25 cellular contexts compared by ENCODE assay signal in the genomic region with DNA sequence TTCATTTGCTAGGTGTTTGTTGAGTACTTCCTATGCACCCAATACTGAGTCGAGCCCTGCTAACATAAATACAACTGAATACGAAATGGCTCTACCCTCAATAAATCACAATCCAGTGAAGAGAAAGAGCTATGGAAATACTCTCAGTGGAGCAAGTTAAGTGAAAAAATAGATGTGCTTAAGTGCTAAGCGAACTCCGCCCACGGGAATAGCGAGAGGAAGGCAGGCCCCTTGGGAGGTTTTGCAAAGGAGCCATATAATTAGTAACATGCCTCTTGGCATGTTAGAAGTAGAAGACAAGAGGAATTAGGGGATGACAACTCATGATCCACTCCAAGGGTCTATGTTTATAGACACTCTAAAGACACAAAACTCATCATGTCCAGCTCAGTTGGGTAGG. TPM values are rescaled to one million over a fixed set of nuclear protein-coding genes. Genes with fewer than 3 reads are reported as not detected.
DNase-seq lines count a peak whose midpoint lies in the region; ATAC-seq and TF ChIP-seq lines count a peak whose summit lies in the region.
"Had no signal": no experiment of that assay in that cellular context is flagged by ENCODE, and none has a peak within 500 bp of the region (broad histone marks: within the 10 kb centered on the region; RNA-seq: fewer than 3 reads in every experiment).

No MANE protein-coding gene starts in this region.

- H3K27me3 ChIP-seq in BLaER1 treated with 17β-estradiol and CSF1 and Interleukin-3, amounts not matched to agents 10 nM and 100 nM, result no peaks in the 10 kb centered on the region
- no peaks in the 10 kb centered on the region for H3K27me3 ChIP-seq in parathyroid adenoma (ENCODE audit: control insufficient read depth, insufficient read depth, low read length)
- H3K27me3 ChIP-seq in suprapubic skin, result no peaks in the 10 kb centered on the region
- H3K27me3 ChIP-seq: ascending aorta, right atrium auricular region, upper lobe of left lung had no signal

- no peaks in the 10 kb centered on the region for H3K36me3 Mint-ChIP-seq in glutamatergic neuron (ENCODE audit: unreplicated experiment)
- H3K36me3 Mint-ChIP-seq in T-helper 2 cell treated with Interferon-gamma antibody and Interleukin-4, amounts not matched to agents 5 μg/mL and 100 μg/mL, for 36 hours (ENCODE audit: low read depth), result no peaks in the 10 kb centered on the region
- H3K36me3 Mint-ChIP-seq: activated CD8-positive, alpha-beta memory T cell treated with anti-CD3 and anti-CD28 coated beads, Interleukin-2, amount 10 ng/mL, durations not matched to agents 7 days and 5 days; activated naive CD4-positive, alpha-beta T cell treated with anti-CD3 and anti-CD28 coated beads, Interleukin-2, amount 50 U/mL, for 24 hours; memory B cell; T-cell had no signal

- H3K4me1 ChIP-seq in BLaER1 treated with 17β-estradiol and CSF1 and Interleukin-3, amounts not matched to agents 10 nM and 100 nM, result peaks cover 34 to 56% (median 50%) of the 10 kb centered on the region in 10 experiments
- H3K4me1 ChIP-seq in parathyroid adenoma (peaks cover 21% of the 10 kb centered on the region), suprapubic skin (peaks cover 5% of the 10 kb centered on the region)
- H3K4me1 ChIP-seq: ascending aorta, right atrium auricular region, upper lobe of left lung had no signal

- H3K9me3 ChIP-seq in BLaER1 treated with 17β-estradiol and CSF1 and Interleukin-3, amounts not matched to agents 10 nM and 100 nM (replicated peaks in 1 of 11), result no peaks in the 10 kb centered on the region
- no peaks in the 10 kb centered on the region for H3K9me3 ChIP-seq in parathyroid adenoma (ENCODE audit: control insufficient read depth, low read length)
- no peaks in the 10 kb centered on the region for H3K9me3 ChIP-seq in suprapubic skin
- H3K9me3 ChIP-seq: ascending aorta, right atrium auricular region, upper lobe of left lung had no signal

- peaks cover 2% of the 10 kb centered on the region for H3K9me3 Mint-ChIP-seq in glutamatergic neuron (ENCODE audit: unreplicated experiment)
- no peaks in the 10 kb centered on the region for H3K9me3 Mint-ChIP-seq in T-helper 2 cell treated with Interferon-gamma antibody and Interleukin-4, amounts not matched to agents 5 μg/mL and 100 μg/mL, for 36 hours
- H3K9me3 Mint-ChIP-seq: activated CD4-positive, alpha-beta T cell treated with anti-CD3 and anti-CD28 coated beads, Interleukin-2, amount 10 ng/mL, durations not matched to agents 24 days and 14 days; activated naive CD4-positive, alpha-beta T cell treated with anti-CD3 and anti-CD28 coated beads, Interleukin-2, amount 50 U/mL, for 24 hours; CD4-positive, alpha-beta T cell; central memory CD8-positive, alpha-beta T cell; HFFc6; memory B cell; T-cell had no signal

- H3K9ac ChIP-seq in BLaER1 treated with 17β-estradiol and CSF1 and Interleukin-3, amounts not matched to agents 10 nM and 100 nM, result peak overlapping the region in 3 of 11 experiments; percentile 23 to 25 (median 23); a peak in 2 of 22 replicates
- no peak overlapping the region for H3K9ac ChIP-seq in parathyroid adenoma

- TF ChIP-seq EP300 in suprapubic skin (IDR thresholded peaks at IDR 0.05), result no peak

- H3K4me2 ChIP-seq in BLaER1 treated with 17β-estradiol and CSF1 and Interleukin-3, amounts not matched to agents 10 nM and 100 nM, result peak overlapping the region; percentile 74 to 95 (median 82)
- no peak overlapping the region for H3K4me2 ChIP-seq in parathyroid adenoma (ENCODE audit: low read length)

- DNase-seq in NCI-H69 (lab: John Stamatoyannopoulos, UW), result peak; percentile 24
- DNase-seq in glutamatergic neuron, result peak; percentile 33
- no peak for DNase-seq in coronary artery (ENCODE audit: low spot score)
- DNase-seq in T-helper 2 cell treated with Interferon-gamma antibody and Interleukin-4, amounts not matched to agents 5 μg/mL and 100 μg/mL, for 36 hours (ENCODE audit: low spot score), result no peak
- DNase-seq in suprapubic skin (ENCODE audit: low spot score in 2 of 2), result no peak
- DNase-seq: activated CD4-positive, alpha-beta T cell treated with anti-CD3 and anti-CD28 coated beads, Interleukin-2, amount 10 ng/mL, durations not matched to agents 24 days and 14 days; activated CD8-positive, alpha-beta memory T cell treated with anti-CD3 and anti-CD28 coated beads, Interleukin-2, amount 10 ng/mL, durations not matched to agents 7 days and 5 days; CD4-positive, alpha-beta T cell; effector CD4-positive, alpha-beta T cell; erythroblast; HFFc6; KBM-7; NCI-H226; occipital lobe; SIG-M5; T-cell; upper lobe of left lung had no signal

- H4K20me1 ChIP-seq in BLaER1 treated with 17β-estradiol and CSF1 and Interleukin-3, amounts not matched to agents 10 nM and 100 nM, result no peaks in the 10 kb centered on the region

- 60% methylated on average over 6 of the region's 6 CpGs for WGBS in suprapubic skin

- ATAC-seq in GM21515 (IDR thresholded peaks at IDR 0.05; ENCODE audit: unreplicated experiment), result no peak
- ATAC-seq: activated CD8-positive, alpha-beta memory T cell treated with anti-CD3 and anti-CD28 coated beads, Interleukin-2, amount 10 ng/mL, durations not matched to agents 7 days and 5 days; T-cell had no signal

- H3K27me3 Mint-ChIP-seq in glutamatergic neuron (ENCODE audit: unreplicated experiment), result no peaks in the 10 kb centered on the region
- peaks cover 2% of the 10 kb centered on the region for H3K27me3 Mint-ChIP-seq in T-helper 2 cell treated with Interferon-gamma antibody and Interleukin-4, amounts not matched to agents 5 μg/mL and 100 μg/mL, for 36 hours (ENCODE audit: low read depth)
- H3K27me3 Mint-ChIP-seq: activated naive CD4-positive, alpha-beta T cell treated with anti-CD3 and anti-CD28 coated beads, Interleukin-2, amount 50 U/mL, for 24 hours; CD4-positive, alpha-beta T cell; central memory CD8-positive, alpha-beta T cell; memory B cell; T-cell had no signal

- H3K4me1 Mint-ChIP-seq in glutamatergic neuron (ENCODE audit: low read depth, unreplicated experiment), result peaks cover 9% of the 10 kb centered on the region
- H3K4me1 Mint-ChIP-seq in T-helper 2 cell treated with Interferon-gamma antibody and Interleukin-4, amounts not matched to agents 5 μg/mL and 100 μg/mL, for 36 hours (ENCODE audit: low read depth), result no peaks in the 10 kb centered on the region
- H3K4me1 Mint-ChIP-seq: activated CD4-positive, alpha-beta T cell treated with anti-CD3 and anti-CD28 coated beads, Interleukin-2, amount 10 ng/mL, durations not matched to agents 24 days and 14 days; activated CD8-positive, alpha-beta memory T cell treated with anti-CD3 and anti-CD28 coated beads, Interleukin-2, amount 10 ng/mL, durations not matched to agents 7 days and 5 days; central memory CD8-positive, alpha-beta T cell had no signal

- TF ChIP-seq POLR2A in suprapubic skin (IDR thresholded peaks at IDR 0.05), result no peak

- H3K36me3 ChIP-seq in BLaER1 treated with 17β-estradiol and CSF1 and Interleukin-3, amounts not matched to agents 10 nM and 100 nM, result no peaks in the 10 kb centered on the region
- H3K36me3 ChIP-seq in parathyroid adenoma (ENCODE audit: control insufficient read depth, insufficient read depth, low read length) (no peaks in the 10 kb centered on the region), suprapubic skin (no peaks in the 10 kb centered on the region)
- H3K36me3 ChIP-seq: ascending aorta, right atrium auricular region, upper lobe of left lung had no signal

- H3K4me3 ChIP-seq in BLaER1 treated with 17β-estradiol and CSF1 and Interleukin-3, amounts not matched to agents 10 nM and 100 nM, result peak overlapping the region in 6 of 10 experiments; percentile 0 to 39 (median 12); a peak in 8 of 20 replicates
- H3K4me3 ChIP-seq in parathyroid adenoma (ENCODE audit: low read depth, low read length) (no peak overlapping the region), coronary artery (no peak overlapping the region), suprapubic skin (no peak overlapping the region)
- H3K4me3 ChIP-seq: ascending aorta, right atrium auricular region, upper lobe of left lung had no signal

- H3K79me2 ChIP-seq in parathyroid adenoma, result no peaks in the 10 kb centered on the region

- H3K27ac ChIP-seq in BLaER1 treated with 17β-estradiol and CSF1 and Interleukin-3, amounts not matched to agents 10 nM and 100 nM, result peak overlapping the region in 9 of 11 experiments; percentile 18 to 55 (median 42); a peak in 11 of 22 replicates
- H3K27ac ChIP-seq in parathyroid adenoma (peak overlapping the region; percentile 84), coronary artery (no peak overlapping the region), suprapubic skin (no peak overlapping the region)
- H3K27ac ChIP-seq: ascending aorta, right atrium auricular region, upper lobe of left lung had no signal

- no peak overlapping the region for H3K27ac Mint-ChIP-seq in glutamatergic neuron (ENCODE audit: unreplicated experiment)
- H3K27ac Mint-ChIP-seq in T-helper 2 cell treated with Interferon-gamma antibody and Interleukin-4, amounts not matched to agents 5 μg/mL and 100 μg/mL, for 36 hours, result no peak overlapping the region
- H3K27ac Mint-ChIP-seq: activated CD4-positive, alpha-beta T cell treated with anti-CD3 and anti-CD28 coated beads, Interleukin-2, amount 10 ng/mL, durations not matched to agents 24 days and 14 days; activated CD8-positive, alpha-beta memory T cell treated with anti-CD3 and anti-CD28 coated beads, Interleukin-2, amount 10 ng/mL, durations not matched to agents 7 days and 5 days; activated naive CD4-positive, alpha-beta T cell treated with anti-CD3 and anti-CD28 coated beads, Interleukin-2, amount 50 U/mL, for 24 hours; CD4-positive, alpha-beta T cell; HFFc6; memory B cell; T-cell had no signal

- H3K4me3 Mint-ChIP-seq in glutamatergic neuron (ENCODE audit: unreplicated experiment), result no peak overlapping the region
- H3K4me3 Mint-ChIP-seq in T-helper 2 cell treated with Interferon-gamma antibody and Interleukin-4, amounts not matched to agents 5 μg/mL and 100 μg/mL, for 36 hours, result no peak overlapping the region
- H3K4me3 Mint-ChIP-seq: activated CD4-positive, alpha-beta T cell treated with anti-CD3 and anti-CD28 coated beads, Interleukin-2, amount 10 ng/mL, durations not matched to agents 24 days and 14 days; activated CD8-positive, alpha-beta memory T cell treated with anti-CD3 and anti-CD28 coated beads, Interleukin-2, amount 10 ng/mL, durations not matched to agents 7 days and 5 days; activated naive CD4-positive, alpha-beta T cell treated with anti-CD3 and anti-CD28 coated beads, Interleukin-2, amount 50 U/mL, for 24 hours; CD4-positive, alpha-beta T cell; central memory CD8-positive, alpha-beta T cell; HFFc6; memory B cell; T-cell had no signal

- H2AFZ ChIP-seq in parathyroid adenoma, result peak overlapping the region; percentile 34

- TF ChIP-seq CTCF in glutamatergic neuron (IDR thresholded peaks at IDR 0.05; ENCODE audit: partially characterized antibody, unreplicated experiment), result no peak
- no peak for TF ChIP-seq CTCF in parathyroid adenoma (IDR thresholded peaks at IDR 0.05)
- no peak for TF ChIP-seq CTCF in coronary artery (IDR thresholded peaks at IDR 0.05)
- TF ChIP-seq CTCF in suprapubic skin (IDR thresholded peaks at IDR 0.05), result no peak

RNA-seq across cellular contexts. Expression of a gene that starts 42.8 kb away (rescaled TPM):
- 6.6 TPM for total RNA-seq in glutamatergic neuron (ENCODE audit: unreplicated experiment)
- 10 to 100 TPM in 3 of 4 donors, 1 to 10 TPM in 1; 9.1 to 17.9 (median 11.1) TPM for total RNA-seq in suprapubic skin

RNA-seq across cellular contexts. Expression of a gene that starts 46.8 kb away (rescaled TPM):
- total RNA-seq in glutamatergic neuron (ENCODE audit: unreplicated experiment) (53.8 TPM), suprapubic skin (10 to 100 TPM; 30.8 to 43.4 (median 34.4) TPM)

Comparison
In these comparisons a context has a peak if more than half of its experiments do, and no peak if none do; other contexts are left out.
1. H3K27ac ChIP-seq: peak in BLaER1 treated with 17β-estradiol and CSF1 and Interleukin-3, amounts not matched to agents 10 nM and 100 nM (9 of 11) and parathyroid adenoma (single experiment); none in coronary artery (0 of 2) and suprapubic skin (single experiment).
2. H3K4me3 ChIP-seq: peak in BLaER1 treated with 17β-estradiol and CSF1 and Interleukin-3, amounts not matched to agents 10 nM and 100 nM (6 of 10); none in parathyroid adenoma (single experiment), coronary artery (single experiment) and suprapubic skin (single experiment).
3. DNase-seq: peak in NCI-H69 (single experiment) and glutamatergic neuron (single experiment); none in coronary artery (single experiment), T-helper 2 cell treated with Interferon-gamma antibody and Interleukin-4, amounts not matched to agents 5 μg/mL and 100 μg/mL, for 36 hours (single experiment) and suprapubic skin (0 of 2).